8 cellular contexts compared by ENCODE assay signal in genomic region chr19:1039646-1040475, GRCh38. TPM values are rescaled to one million over a fixed set of nuclear protein-coding genes. Genes with fewer than 3 reads are reported as not detected.
DNase-seq lines count a peak whose midpoint lies in the region; ATAC-seq and TF ChIP-seq lines count a peak whose summit lies in the region.

Gene ABCA7 (plus strand): TSS chr19:1040107. CDS start chr19:1041362, 1,255 bp downstream.

- TSS peak; percentile 35 for BruUV-seq in PC-3 (replicated peaks; lab: Mats Ljungman, UMichigan)

- POLR2A ChIA-PET in PC-3 (lab: Charles Lee; ENCODE audit: unreplicated experiment), result no interaction called here

- CTCF ChIA-PET in PC-3 (lab: Charles Lee), result no interaction called here

- peak within 1 kb of the TSS; percentile 95 for H3K4me2 ChIP-seq in PC-3 (ENCODE audit: low read length)

- DNase-seq in DMS114 treated with DMSO at 0.1 percent for 48 hours (lab: John Stamatoyannopoulos, UW; ENCODE audit: unreplicated experiment) (peak; percentile 84), PC-3 (peak; percentile 98), activated T-cell treated with anti-CD3 and anti-CD28 coated beads for 4 hours (peak; percentile 99), epithelial cell of proximal tubule (ENCODE audit: low read depth) (peak; percentile 59), mucosa of gallbladder (ENCODE audit: low spot score) (peak; percentile 99)
- peak; percentile 98 for DNase-seq in Jurkat, Clone E6-1 (ENCODE audit: low read depth, low spot score)
- peak; percentile 99 for DNase-seq in stimulated activated CD8-positive, alpha-beta memory T cell treated with anti-CD3 and anti-CD28 coated beads, Interleukin-4, amount 100 ng/mL, for 24 hours (ENCODE audit: low read depth)

- peak within 1 kb of the TSS; percentile 71 for H3K9ac ChIP-seq in PC-3 (ENCODE audit: low read length)

- peak within 1 kb of the TSS; percentile 33 for H3K27ac ChIP-seq in PC-3 (ENCODE audit: low read length)

- H3F3A ChIP-seq in PC-3 (ENCODE audit: low read length, unreplicated experiment), result no peaks in the 10 kb centered on the region

- H4K20me1 ChIP-seq in PC-3 (ENCODE audit: low read length), result no peaks in the 10 kb centered on the region

- ATAC-seq in GM21619 (IDR thresholded peaks at IDR 0.05; ENCODE audit: unreplicated experiment) (peak; percentile 63), PC-3 (peak; percentile 83)

- no peaks in the 10 kb centered on the region; the same call in 1 of the 2 replicates for H3K36me3 ChIP-seq in PC-3 (ENCODE audit: low read depth, low read length)

- peaks cover 16% of the 10 kb centered on the region; the same call in 1 of the 2 replicates for H3K4me1 ChIP-seq in PC-3 (ENCODE audit: insufficient read depth, low read length)

- no peaks in the 10 kb centered on the region for H3K79me2 ChIP-seq in PC-3 (ENCODE audit: low read length)

- H3K9me2 ChIP-seq in PC-3 (replicated peaks; ENCODE audit: low read length), result no peaks in the 10 kb centered on the region

- TF ChIP-seq CTCF in PC-3 (conservative IDR thresholded peaks at IDR 0.05; ENCODE audit: low read depth, low read length) (no peak), epithelial cell of proximal tubule (conservative IDR thresholded peaks at IDR 0.05; ENCODE audit: low read depth, low read length) (no peak)

- H3K4me3 ChIP-seq in Jurkat, Clone E6-1 (ENCODE audit: low read length), result peak within 1 kb of the TSS; percentile 79
- H3K4me3 ChIP-seq in PC-3 (ENCODE audit: low read length) (peak within 1 kb of the TSS; percentile 77), epithelial cell of proximal tubule (ENCODE audit: low read depth, low read length) (peak within 1 kb of the TSS; percentile 65)

- intact Hi-C loops in PC-3 (cut with micrococcal nuclease), result no loop called here

- H2AFZ ChIP-seq in PC-3 (ENCODE audit: low read length), result peak within 1 kb of the TSS; percentile 63

- H3K9me3 ChIP-seq in PC-3 (ENCODE audit: low read length), result no peaks in the 10 kb centered on the region

- no peaks in the 10 kb centered on the region for H3K27me3 ChIP-seq in PC-3 (ENCODE audit: low read length)

RNA-seq across cellular contexts. Expression of gene ABCA7, which starts in this region (rescaled TPM):
- 34.4 TPM for polyA plus RNA-seq in Jurkat, Clone E6-1 (2012; ENCODE audit: insufficient read depth, insufficient read length)
- total RNA-seq in PC-3 (2014; rRNA removed), result 27.3 and 31.3 TPM in 2 replicates
- 4.3 and 9.7 TPM in 2 replicates for total RNA-seq in epithelial cell of proximal tubule
- 49.0 TPM for total RNA-seq in mucosa of gallbladder

Comparison
In these comparisons a context has a peak if more than half of its experiments do, and no peak if none do; other contexts are left out.
1. Peak in every context shown above with its lines: DNase-seq, ATAC-seq, H3K4me3 ChIP-seq and H3K27ac ChIP-seq.